Comparison of ENCODE assay signal across 15 cellular contexts in genomic region chr14:61505815-61506809, GRCh38.
DNase-seq lines count a peak whose midpoint lies in the region; ATAC-seq, FAIRE-seq and TF ChIP-seq lines count a peak whose summit lies in the region.
"Had no signal": no experiment of that assay in that cellular context is flagged by ENCODE, and none has a peak within 500 bp of the region (broad histone marks: within the 10 kb centered on the region; RNA-seq: fewer than 3 reads in every experiment).

No MANE protein-coding gene starts in this region.

- H3K36me3 Mint-ChIP-seq in type B pancreatic cell = peaks cover 4% of the 10 kb centered on the region
- H3K36me3 Mint-ChIP-seq: mesothelial cell of epicardium had no signal

- H3K27ac ChIP-seq in OCI-LY7 (ENCODE audit: low read depth, low read length, poor library complexity, severe bottlenecking) = peak overlapping the region; percentile 99
- no peak overlapping the region for H3K27ac ChIP-seq in endothelial cell of umbilical vein (ENCODE audit: insufficient read depth, low read depth, low read length)
- peak overlapping the region in 3 of 4 donors; percentile 42 to 64 (median 49) for H3K27ac ChIP-seq in sigmoid colon

- no peak overlapping the region for H3K27ac Mint-ChIP-seq in type B pancreatic cell
- H3K27ac Mint-ChIP-seq: mesothelial cell of epicardium had no signal

- no peak for FAIRE-seq in endothelial cell of umbilical vein (lab: Jason Lieb, UNC)
- FAIRE-seq: bronchial epithelial cell had no signal

- H4K20me1 ChIP-seq in OCI-LY7 (ENCODE audit: insufficient read depth, low read length) (no peaks in the 10 kb centered on the region), endothelial cell of umbilical vein (replicated peaks; ENCODE audit: control insufficient read depth, extremely low read depth, insufficient read depth, low read length) (no peaks in the 10 kb centered on the region)

- no peak for TF ChIP-seq CTCF in OCI-LY7 (conservative IDR thresholded peaks at IDR 0.05; ENCODE audit: low read length)
- no peak for TF ChIP-seq CTCF in endothelial cell of umbilical vein (IDR thresholded peaks at IDR 0.05; ENCODE audit: extremely low read depth in 1 of 2, insufficient read depth in 1 of 2, low read depth in 1 of 2, low read length in 2 of 2)
- TF ChIP-seq CTCF in sigmoid colon (IDR thresholded peaks at IDR 0.05) = no peak
- no peak for TF ChIP-seq CTCF in GM20000 (IDR thresholded peaks at IDR 0.05; ENCODE audit: extremely low read depth, missing control alignments)
- TF ChIP-seq CTCF in type B pancreatic cell (conservative IDR thresholded peaks at IDR 0.05) = no peak

- H3K9me3 Mint-ChIP-seq in type B pancreatic cell = no peaks in the 10 kb centered on the region
- H3K9me3 Mint-ChIP-seq: mesothelial cell of epicardium had no signal

- ATAC-seq in GM19023 (IDR thresholded peaks at IDR 0.05; ENCODE audit: unreplicated experiment) = no peak

- no peaks in the 10 kb centered on the region; the same call in 1 of the 2 replicates for H3K36me3 ChIP-seq in OCI-LY7 (ENCODE audit: insufficient read depth, low read length)
- peaks cover 2 to 7% of the 10 kb centered on the region in 2 experiments for H3K36me3 ChIP-seq in endothelial cell of umbilical vein (ENCODE audit: control insufficient read depth in 2 of 2, extremely low read depth in 1 of 2, insufficient read depth in 2 of 2, low read length in 2 of 2)
- H3K36me3 ChIP-seq in sigmoid colon = no peaks in the 10 kb centered on the region

- no peaks in the 10 kb centered on the region for H3K79me2 ChIP-seq in OCI-LY7 (ENCODE audit: insufficient read depth, low read depth, low read length)
- no peaks in the 10 kb centered on the region for H3K79me2 ChIP-seq in endothelial cell of umbilical vein (ENCODE audit: control insufficient read depth, insufficient read depth, low read length)

- H3K4me3 Mint-ChIP-seq in type B pancreatic cell = no peak overlapping the region
- H3K4me3 Mint-ChIP-seq: mesothelial cell of epicardium had no signal

- peak; percentile 44 for DNase-seq in EL
- no peak for DNase-seq in OCI-LY7 (ENCODE audit: low spot score)
- peak; percentile 39 for DNase-seq in endothelial cell of umbilical vein (ENCODE audit: low read depth, low spot score)
- no peak for DNase-seq in sigmoid colon
- no peak for DNase-seq in GM20000 (ENCODE audit: low spot score)
- DNase-seq in type B pancreatic cell (ENCODE audit: extremely low spot score, unreplicated experiment) = no peak
- no peak for DNase-seq in DMS53 treated with DMSO at 0.1 percent for 48 hours (lab: John Stamatoyannopoulos, UW; ENCODE audit: unreplicated experiment)
- DNase-seq: activated CD4-positive, CD25-positive, alpha-beta regulatory T cell; DMS79; glutamatergic neuron; NCI-H1092 treated with DMSO at 0.1 percent for 48 hours; stimulated activated CD4-positive, alpha-beta T cell treated with anti-CD3 and anti-CD28 coated beads, Interleukin-12 subunit alpha, Interleukin-12 subunit beta, amount 100 ng/mL, for 4 hours had no signal

- H3K4me1 Mint-ChIP-seq in type B pancreatic cell (ENCODE audit: unreplicated experiment) = peaks cover 12% of the 10 kb centered on the region

- TF ChIP-seq POLR2A in endothelial cell of umbilical vein (IDR thresholded peaks at IDR 0.05; ENCODE audit: low read depth, low read length) (no peak), sigmoid colon (IDR thresholded peaks at IDR 0.05) (no peak)

- POLR2A ChIA-PET in OCI-LY7 (lab: Charles Lee) (interaction anchor here (1.0 to 17.0 kb wide), 7 partner anchors 10 to 255 kb away, joined by 3 to 333 read pairs (median 5); no protein-coding TSS in a partner anchor), endothelial cell of umbilical vein (lab: Charles Lee) (no interaction called here)

- H3K9me3 ChIP-seq in OCI-LY7 (ENCODE audit: low read length) (peaks cover 9% of the 10 kb centered on the region; the same call in 1 of the 2 replicates), endothelial cell of umbilical vein (replicated peaks; ENCODE audit: control insufficient read depth, insufficient read depth, low read length) (no peaks in the 10 kb centered on the region), sigmoid colon (no peaks in the 10 kb centered on the region)

- peak overlapping the region; percentile 44 for H3K4me2 ChIP-seq in OCI-LY7 (ENCODE audit: low read length)
- H3K4me2 ChIP-seq in endothelial cell of umbilical vein (ENCODE audit: insufficient read depth, low read length) = no peak overlapping the region

- peak in 1 of 4 donors; percentile 35 for TF ChIP-seq EP300 in sigmoid colon (IDR thresholded peaks at IDR 0.05)

- H3K9ac ChIP-seq in endothelial cell of umbilical vein (replicated peaks; ENCODE audit: extremely low read depth, insufficient read depth, low read length) = no peak overlapping the region

- H3K27me3 ChIP-seq in endothelial cell of umbilical vein (ENCODE audit: control insufficient read depth in 2 of 2, insufficient read depth in 2 of 2, low read length in 2 of 2) = no peaks in the 10 kb centered on the region
- no peaks in the 10 kb centered on the region for H3K27me3 ChIP-seq in sigmoid colon

- BruUV-seq in OCI-LY7 (replicated peaks; lab: Mats Ljungman, UMichigan) (no TSS peak), endothelial cell of umbilical vein (replicated peaks; lab: Mats Ljungman, UMichigan) (no TSS peak)

- no peaks in the 10 kb centered on the region for H3K9me1 ChIP-seq in endothelial cell of umbilical vein (replicated peaks; ENCODE audit: control insufficient read depth, extremely low read depth, insufficient read depth, low read length)

- H3K4me3 ChIP-seq in OCI-LY7 (ENCODE audit: low read depth, low read length, poor library complexity, severe bottlenecking) (no peak overlapping the region), endothelial cell of umbilical vein (replicated peaks in 1 of 3; ENCODE audit: insufficient read depth in 1 of 3, low read depth in 1 of 3, low read length in 3 of 3) (no peak overlapping the region), sigmoid colon (no peak overlapping the region)

- CTCF ChIA-PET in OCI-LY7 (lab: Charles Lee; ENCODE audit: unreplicated experiment) = interaction anchor here (1.4 kb wide), 1 partner anchor 46 kb away, joined by 3 read pairs; no protein-coding TSS in a partner anchor
- CTCF ChIA-PET in endothelial cell of umbilical vein (lab: Charles Lee) = no interaction called here

- no peaks in the 10 kb centered on the region for H3K9me2 ChIP-seq in OCI-LY7 (ENCODE audit: insufficient read depth, low read length)

- H2AFZ ChIP-seq in OCI-LY7 (ENCODE audit: low read length) = peak overlapping the region; percentile 58; the same call in 1 of the 2 replicates
- H2AFZ ChIP-seq in endothelial cell of umbilical vein (ENCODE audit: low read depth, low read length) = no peak overlapping the region

- intact Hi-C loops in OCI-LY7 (cut with micrococcal nuclease; ENCODE audit: unreplicated experiment) = no loop called here
- intact Hi-C loops in endothelial cell of umbilical vein (cut with micrococcal nuclease) = no loop called here
- intact Hi-C loops in sigmoid colon (cut with DNase I) = no loop called here

- H3K27me3 Mint-ChIP-seq in type B pancreatic cell = no peaks in the 10 kb centered on the region

- H3K4me1 ChIP-seq in OCI-LY7 (ENCODE audit: insufficient read depth, low read length, poor library complexity, severe bottlenecking) (peaks cover 91% of the 10 kb centered on the region), endothelial cell of umbilical vein (ENCODE audit: control insufficient read depth, extremely low read depth, insufficient read depth, low read length) (peaks cover 17% of the 10 kb centered on the region), sigmoid colon (peaks cover 0 to 4% (median 0%) of the 10 kb centered on the region in 4 donors)

- WGBS in sigmoid colon, 2 donors = 90 to 93% methylated on average over 9 of the region's 9 CpGs

- dilution Hi-C loops in endothelial cell of umbilical vein (cut with MboI; ENCODE audit: extremely low pct_ligation_motif_present, low sequenced_read_pairs) = no loop called here

TF ChIP-seq in endothelial cell of umbilical vein, 7 proteins besides CTCF, POLR2A, EP300 and RAD21:
- no peak for TF ChIP-seq MYC (IDR thresholded peaks at IDR 0.05; ENCODE audit: low read depth, low read length)
- TF ChIP-seq, protein P1, sequence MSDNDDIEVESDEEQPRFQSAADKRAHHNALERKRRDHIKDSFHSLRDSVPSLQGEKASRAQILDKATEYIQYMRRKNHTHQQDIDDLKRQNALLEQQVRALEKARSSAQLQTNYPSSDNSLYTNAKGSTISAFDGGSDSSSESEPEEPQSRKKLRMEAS (IDR thresholded peaks at IDR 0.05; ENCODE audit: insufficient read depth, insufficient read length) = no peak
- no peak for TF ChIP-seq JUN (IDR thresholded peaks at IDR 0.05; ENCODE audit: borderline replicate concordance, insufficient read depth, insufficient read length, low read depth)
- no peak for TF ChIP-seq POLR2AphosphoS5 (IDR thresholded peaks at IDR 0.05; ENCODE audit: insufficient read depth, low read depth, low read length)
- no peak for TF ChIP-seq FOS (IDR thresholded peaks at IDR 0.05; ENCODE audit: borderline replicate concordance, insufficient read depth, low read length)
- TF ChIP-seq EZH2 (IDR thresholded peaks at IDR 0.05; ENCODE audit: borderline replicate concordance, low read depth, low read length, severe bottlenecking) = no peak
- TF ChIP-seq GATA2 (IDR thresholded peaks at IDR 0.05; ENCODE audit: insufficient read depth, insufficient read length, low read depth, low read length) = no peak

Comparison
In these comparisons a context has a peak if more than half of its experiments do, and no peak if none do; other contexts are left out.
1. DNase-seq: peak in EL (single experiment) and endothelial cell of umbilical vein (single experiment); none in OCI-LY7 (single experiment), sigmoid colon (single experiment), GM20000 (single experiment), type B pancreatic cell (single experiment) and DMS53 treated with DMSO at 0.1 percent for 48 hours (single experiment).